ENCODE assay signal across 19 cellular contexts in the genomic region with DNA sequence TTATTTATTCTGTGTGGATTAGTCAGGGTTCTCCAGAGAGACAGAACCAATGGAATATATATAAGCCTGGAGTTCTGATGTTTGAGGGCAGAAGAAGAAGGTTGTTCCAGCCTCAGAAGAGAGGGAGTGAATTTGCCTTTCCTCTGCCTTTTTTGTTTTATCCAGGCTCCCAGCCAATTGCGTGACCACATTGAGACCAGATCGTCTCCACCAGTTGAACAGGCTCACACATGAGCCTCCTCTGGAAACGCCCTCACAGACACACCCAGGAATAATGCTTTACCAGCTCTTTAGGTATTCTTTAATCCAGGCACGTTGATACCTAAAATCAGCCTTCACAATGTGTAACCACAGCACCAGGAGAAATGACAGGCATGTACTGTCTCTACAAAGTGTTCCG.
DNase-seq lines count a peak whose midpoint lies in the region; ATAC-seq and TF ChIP-seq lines count a peak whose summit lies in the region.
"Had no signal": no experiment of that assay in that cellular context is flagged by ENCODE, and none has a peak within 500 bp of the region (broad histone marks: within the 10 kb centered on the region; RNA-seq: fewer than 3 reads in every experiment).

No MANE protein-coding gene starts in this region.

- ATAC-seq in HG03108 (IDR thresholded peaks at IDR 0.05; ENCODE audit: unreplicated experiment) (no peak), HG02678 (IDR thresholded peaks at IDR 0.05; ENCODE audit: unreplicated experiment) (no peak), HG03457 (IDR thresholded peaks at IDR 0.05; ENCODE audit: unreplicated experiment) (no peak)
- ATAC-seq: activated CD8-positive, alpha-beta memory T cell treated with anti-CD3 and anti-CD28 coated beads, Interleukin-2, amount 10 ng/mL, durations not matched to agents 7 days and 5 days; stimulated activated effector memory CD8-positive, alpha-beta T cell treated with anti-CD3 and anti-CD28 coated beads, Interleukin-12 subunit alpha, Interleukin-12 subunit beta, amount 100 ng/mL, for 72 hours had no signal

- no peaks in the 10 kb centered on the region for H3K27me3 ChIP-seq in HAP-1 (ENCODE audit: low read depth)
- H3K27me3 ChIP-seq: neutrophil, tibial artery had no signal

- no peaks in the 10 kb centered on the region for H3K9me3 ChIP-seq in HAP-1
- H3K9me3 ChIP-seq: neutrophil, tibial artery had no signal

- H3K36me3 ChIP-seq in HAP-1 (replicated peaks): no peaks in the 10 kb centered on the region
- H3K36me3 ChIP-seq: neutrophil, tibial artery had no signal

- in situ Hi-C loops in HAP-1 (cut with MboI; ENCODE audit: low sequenced_read_pairs): no loop called here

- TF ChIP-seq CTCF in epithelial cell of esophagus (IDR thresholded peaks at IDR 0.05; ENCODE audit: insufficient read depth, low read depth, low read length, missing control alignments): no peak

- peaks cover 3% of the 10 kb centered on the region; the same call in 1 of the 2 replicates for H3K4me1 ChIP-seq in HAP-1

- H3K4me3 ChIP-seq in HAP-1 (no peak overlapping the region), epithelial cell of esophagus (ENCODE audit: low read length) (no peak overlapping the region)
- H3K4me3 ChIP-seq: tibial artery had no signal

- DNase-seq in HAP-1 (ENCODE audit: low spot score in 2 of 2): peak; percentile 2 to 12
- DNase-seq in NCI-H146 (lab: John Stamatoyannopoulos, UW): peak; percentile 100
- DNase-seq in NCI-H526 treated with DMSO at 0.1 percent for 48 hours (lab: John Stamatoyannopoulos, UW): peak; percentile 75
- peak; percentile 60 for DNase-seq in epithelial cell of esophagus (ENCODE audit: low read depth)
- no peak for DNase-seq in A172 (ENCODE audit: low spot score)
- DNase-seq: activated CD4-positive, CD25-positive, alpha-beta regulatory T cell treated with anti-CD3 and anti-CD28 coated beads, Interleukin-2, amount 50 U/mL, for 72 hours; activated CD8-positive, alpha-beta memory T cell treated with anti-CD3 and anti-CD28 coated beads, Interleukin-2, amount 10 ng/mL, durations not matched to agents 7 days and 5 days; effector memory CD4-positive, alpha-beta T cell; H7; hippocampal formation; retina; stimulated activated CD4-positive, alpha-beta T cell treated with anti-CD3 and anti-CD28 coated beads, Interleukin-12 subunit alpha, Interleukin-12 subunit beta, amount 100 ng/mL, for 4 hours; T1000; tibial artery had no signal
